8 cellular contexts compared by ENCODE assay signal in genomic region chr1:218165687-218166088, GRCh38.
A peak's percentile ranks its signal among the peaks of the same experiment; 100 is the strongest.
DNase-seq lines count a peak whose midpoint lies in the region; ATAC-seq and TF ChIP-seq lines count a peak whose summit lies in the region.

No MANE protein-coding gene starts in this region.

- H3K27ac Mint-ChIP-seq in CD4-positive, CD25-positive, alpha-beta regulatory T cell, result no peak overlapping the region
- peak overlapping the region in 1 of 3 experiments; percentile 59 for H3K27ac Mint-ChIP-seq in nephron

- H3K4me1 Mint-ChIP-seq in CD4-positive, CD25-positive, alpha-beta regulatory T cell, result peaks cover 0 to 24% (median 17%) of the 10 kb centered on the region in 4 donors
- peaks cover 11% of the 10 kb centered on the region for H3K4me1 Mint-ChIP-seq in nephron

- H3K4me3 Mint-ChIP-seq in CD4-positive, CD25-positive, alpha-beta regulatory T cell, result peak overlapping the region in 3 of 4 donors; percentile 57 to 71 (median 67)
- peak overlapping the region; percentile 88 to 89 (median 89) for H3K4me3 Mint-ChIP-seq in nephron

- H3K4me2 ChIP-seq in KMS-11, result peak overlapping the region; percentile 97

- H3K4me1 ChIP-seq in CD4-positive, CD25-positive, alpha-beta regulatory T cell (ENCODE audit: control insufficient read depth, insufficient read depth, low read length, poor library complexity, severe bottlenecking), result peaks cover 21% of the 10 kb centered on the region
- H3K4me1 ChIP-seq in KMS-11 (ENCODE audit: low read depth, poor library complexity, severe bottlenecking), result peaks cover 29% of the 10 kb centered on the region

- H3K79me2 ChIP-seq in KMS-11 (ENCODE audit: insufficient read depth, low read depth), result peaks cover 27% of the 10 kb centered on the region; the same call in 1 of the 2 replicates

- peaks cover 0 to 12% (median 0%) of the 10 kb centered on the region in 7 donors for H3K9me3 Mint-ChIP-seq in CD4-positive, CD25-positive, alpha-beta regulatory T cell
- H3K9me3 Mint-ChIP-seq in nephron, result no peaks in the 10 kb centered on the region

- TF ChIP-seq CTCF in KMS-11 (conservative IDR thresholded peaks at IDR 0.05; ENCODE audit: low read depth, low read length) (no peak), choroid plexus epithelial cell (conservative IDR thresholded peaks at IDR 0.05; ENCODE audit: low read depth, low read length) (no peak), nephron (IDR thresholded peaks at IDR 0.05; ENCODE audit: unreplicated experiment in 3 of 3) (no peak)

- peak overlapping the region; percentile 33 for H3K4me3 ChIP-seq in CD4-positive, CD25-positive, alpha-beta regulatory T cell (ENCODE audit: low read depth, low read length)
- H3K4me3 ChIP-seq in KMS-11 (IDR thresholded peaks at IDR 0.05; ENCODE audit: insufficient read depth, low read depth, low read length) (peak overlapping the region; percentile 65), choroid plexus epithelial cell (ENCODE audit: low read depth, low read length) (peak overlapping the region; percentile 38)

- H3K9ac ChIP-seq in KMS-11, result peak overlapping the region; percentile 98

- H3K9me3 ChIP-seq in CD4-positive, CD25-positive, alpha-beta regulatory T cell (ENCODE audit: control insufficient read depth in 2 of 2, low read length in 2 of 2), result peaks cover 0 to 1% of the 10 kb centered on the region in 2 experiments

- H2AFZ ChIP-seq in KMS-11 (ENCODE audit: low read depth), result peak overlapping the region; percentile 52

- H3K27me3 ChIP-seq in CD4-positive, CD25-positive, alpha-beta regulatory T cell (ENCODE audit: control insufficient read depth, insufficient read depth, low read length), result peaks cover 39% of the 10 kb centered on the region
- H3K27me3 ChIP-seq in KMS-11 (ENCODE audit: insufficient read depth, low read depth), result no peaks in the 10 kb centered on the region

- H3K36me3 Mint-ChIP-seq in CD4-positive, CD25-positive, alpha-beta regulatory T cell, result peaks cover 5% of the 10 kb centered on the region
- no peaks in the 10 kb centered on the region for H3K36me3 Mint-ChIP-seq in nephron (ENCODE audit: low read depth)

- ATAC-seq in CD4-positive, CD25-positive, alpha-beta regulatory T cell (ENCODE audit: low read depth in 2 of 2), result no peak

- DNase-seq in CD4-positive, CD25-positive, alpha-beta regulatory T cell, result no peak
- DNase-seq in choroid plexus epithelial cell (ENCODE audit: low read depth) (peak; percentile 2), SHP77 (lab: John Stamatoyannopoulos, UW) (no peak), AG08396 (ENCODE audit: low spot score) (no peak), KG1 (lab: John Stamatoyannopoulos, UW) (no peak), T1000 (lab: John Stamatoyannopoulos, UW) (no peak)

- no peak overlapping the region for H3K27ac ChIP-seq in CD4-positive, CD25-positive, alpha-beta regulatory T cell (ENCODE audit: insufficient read depth, low read length, poor library complexity, severe bottlenecking)
- peak overlapping the region; percentile 96 for H3K27ac ChIP-seq in KMS-11

- no peaks in the 10 kb centered on the region for H4K20me1 ChIP-seq in KMS-11 (ENCODE audit: insufficient read depth)

- H3K27me3 Mint-ChIP-seq in CD4-positive, CD25-positive, alpha-beta regulatory T cell, result peaks cover 58% of the 10 kb centered on the region
- H3K27me3 Mint-ChIP-seq in nephron (ENCODE audit: low read depth), result peaks cover 74% of the 10 kb centered on the region

- H3K36me3 ChIP-seq in CD4-positive, CD25-positive, alpha-beta regulatory T cell (ENCODE audit: control insufficient read depth, insufficient read depth, low read length), result no peaks in the 10 kb centered on the region
- H3K36me3 ChIP-seq in KMS-11 (ENCODE audit: insufficient read depth), result no peaks in the 10 kb centered on the region; the same call in 1 of the 2 replicates
